1 cellular context compared by ENCODE assay signal in the genomic region with DNA sequence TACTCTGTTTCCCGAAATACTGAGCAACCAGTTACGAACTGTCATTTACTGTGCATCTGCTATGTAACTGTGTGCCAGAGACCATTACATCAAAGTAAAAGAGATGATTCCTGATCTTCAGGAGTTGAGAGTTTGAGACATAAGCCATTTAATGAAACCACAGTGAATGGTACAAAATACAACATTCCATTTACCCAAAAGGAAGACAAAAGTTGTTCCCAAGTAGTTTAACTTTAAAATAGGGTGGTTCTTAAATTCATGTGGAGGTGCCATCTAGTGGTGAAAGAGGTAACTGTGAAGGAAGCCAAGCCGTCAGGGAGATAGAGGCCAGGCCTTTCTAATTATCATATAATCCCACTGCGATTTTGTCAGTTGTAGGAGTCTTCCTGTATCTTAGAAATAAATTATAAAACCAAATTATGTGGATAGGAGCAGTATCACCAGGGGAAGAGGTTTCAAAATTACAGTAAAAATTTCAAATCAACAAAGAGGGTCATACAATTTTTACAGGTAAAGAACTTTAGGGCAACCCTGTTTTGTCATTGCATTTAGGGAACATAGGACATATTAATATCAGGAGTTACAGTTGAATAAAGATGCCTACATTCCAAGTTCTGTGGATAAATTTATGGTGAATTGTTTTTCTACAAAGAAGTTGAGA.
TF ChIP-seq lines count a peak whose summit lies in the region.

No MANE protein-coding gene starts in this region.

TF ChIP-seq in HepG2, 621 proteins besides CTCF, POLR2A, EP300 and RAD21 (continued from another document):
- TF ChIP-seq, protein P1, sequence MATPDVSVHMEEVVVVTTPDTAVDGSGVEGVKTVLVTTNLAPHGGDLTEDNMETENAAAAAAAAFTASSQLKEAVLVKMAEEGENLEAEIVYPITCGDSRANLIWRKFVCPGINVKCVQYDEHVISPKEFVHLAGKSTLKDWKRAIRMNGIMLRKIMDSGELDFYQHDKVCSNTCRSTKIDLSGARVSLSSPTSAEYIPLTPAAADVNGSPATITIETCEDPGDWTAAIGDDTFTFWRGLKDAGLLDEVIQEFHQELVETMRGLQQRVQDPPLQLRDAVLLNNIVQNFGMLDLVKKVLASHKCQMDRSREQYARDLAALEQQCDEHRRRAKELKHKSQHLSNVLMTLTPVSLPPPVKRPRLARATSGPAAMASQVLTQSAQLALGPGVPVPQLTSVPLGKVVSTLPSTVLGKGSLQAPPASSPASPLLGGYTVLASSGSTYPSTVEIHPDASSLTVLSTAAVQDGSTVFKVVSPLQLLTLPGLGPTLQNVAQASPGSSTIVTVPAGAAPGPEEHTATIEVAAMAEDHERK (CRISPR knock-in tag; IDR thresholded peaks at IDR 0.05; ENCODE audit: low read depth), result no peak
- 0 out of 2 replicates have a peak, but pooled peaks have one; percentile 28 for TF ChIP-seq KAT8 (CRISPR knock-in tag; IDR thresholded peaks at IDR 0.05)
- TF ChIP-seq ZFAT (CRISPR knock-in tag; conservative IDR thresholded peaks at IDR 0.05), result no peak
- no peak for TF ChIP-seq ZNF674 (CRISPR knock-in tag; IDR thresholded peaks at IDR 0.05; ENCODE audit: low read depth)
- TF ChIP-seq STAG1 (CRISPR knock-in tag; IDR thresholded peaks at IDR 0.05), result peak; percentile 85
- TF ChIP-seq SMC3 (IDR thresholded peaks at IDR 0.05; ENCODE audit: low read length), result peak; percentile 94
- no peak for TF ChIP-seq JUN (CRISPR knock-in tag; IDR thresholded peaks at IDR 0.05)
- TF ChIP-seq, protein P2, sequence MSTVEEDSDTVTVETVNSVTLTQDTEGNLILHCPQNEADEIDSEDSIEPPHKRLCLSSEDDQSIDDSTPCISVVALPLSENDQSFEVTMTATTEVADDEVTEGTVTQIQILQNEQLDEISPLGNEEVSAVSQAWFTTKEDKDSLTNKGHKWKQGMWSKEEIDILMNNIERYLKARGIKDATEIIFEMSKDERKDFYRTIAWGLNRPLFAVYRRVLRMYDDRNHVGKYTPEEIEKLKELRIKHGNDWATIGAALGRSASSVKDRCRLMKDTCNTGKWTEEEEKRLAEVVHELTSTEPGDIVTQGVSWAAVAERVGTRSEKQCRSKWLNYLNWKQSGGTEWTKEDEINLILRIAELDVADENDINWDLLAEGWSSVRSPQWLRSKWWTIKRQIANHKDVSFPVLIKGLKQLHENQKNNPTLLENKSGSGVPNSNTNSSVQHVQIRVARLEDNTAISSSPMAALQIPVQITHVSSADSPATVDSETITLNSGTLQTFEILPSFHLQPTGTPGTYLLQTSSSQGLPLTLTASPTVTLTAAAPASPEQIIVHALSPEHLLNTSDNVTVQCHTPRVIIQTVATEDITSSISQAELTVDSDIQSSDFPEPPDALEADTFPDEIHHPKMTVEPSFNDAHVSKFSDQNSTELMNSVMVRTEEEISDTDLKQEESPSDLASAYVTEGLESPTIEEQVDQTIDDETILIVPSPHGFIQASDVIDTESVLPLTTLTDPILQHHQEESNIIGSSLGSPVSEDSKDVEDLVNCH (CRISPR knock-in tag; IDR thresholded peaks at IDR 0.05), result no peak
- TF ChIP-seq BRD4 (CRISPR knock-in tag; IDR thresholded peaks at IDR 0.05), result no peak
- TF ChIP-seq, protein P3, sequence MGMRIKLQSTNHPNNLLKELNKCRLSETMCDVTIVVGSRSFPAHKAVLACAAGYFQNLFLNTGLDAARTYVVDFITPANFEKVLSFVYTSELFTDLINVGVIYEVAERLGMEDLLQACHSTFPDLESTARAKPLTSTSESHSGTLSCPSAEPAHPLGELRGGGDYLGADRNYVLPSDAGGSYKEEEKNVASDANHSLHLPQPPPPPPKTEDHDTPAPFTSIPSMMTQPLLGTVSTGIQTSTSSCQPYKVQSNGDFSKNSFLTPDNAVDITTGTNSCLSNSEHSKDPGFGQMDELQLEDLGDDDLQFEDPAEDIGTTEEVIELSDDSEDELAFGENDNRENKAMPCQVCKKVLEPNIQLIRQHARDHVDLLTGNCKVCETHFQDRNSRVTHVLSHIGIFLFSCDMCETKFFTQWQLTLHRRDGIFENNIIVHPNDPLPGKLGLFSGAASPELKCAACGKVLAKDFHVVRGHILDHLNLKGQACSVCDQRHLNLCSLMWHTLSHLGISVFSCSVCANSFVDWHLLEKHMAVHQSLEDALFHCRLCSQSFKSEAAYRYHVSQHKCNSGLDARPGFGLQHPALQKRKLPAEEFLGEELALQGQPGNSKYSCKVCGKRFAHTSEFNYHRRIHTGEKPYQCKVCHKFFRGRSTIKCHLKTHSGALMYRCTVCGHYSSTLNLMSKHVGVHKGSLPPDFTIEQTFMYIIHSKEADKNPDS (CRISPR knock-in tag; IDR thresholded peaks at IDR 0.05), result no peak
- no peak for TF ChIP-seq THAP9 (CRISPR knock-in tag; IDR thresholded peaks at IDR 0.05; ENCODE audit: borderline replicate concordance)
- TF ChIP-seq HDAC2 (CRISPR knock-in tag; IDR thresholded peaks at IDR 0.05), result peak; percentile 36; the same call in 1 of the 2 replicates
- 0 out of 2 replicates have a peak, but pooled peaks have one; percentile 16 for TF ChIP-seq ELF3 (CRISPR knock-in tag; IDR thresholded peaks at IDR 0.05)
- TF ChIP-seq KLF16 (CRISPR knock-in tag; IDR thresholded peaks at IDR 0.05), result 0 out of 4 replicates have a peak, but pooled peaks of 1 of the 2 experiments have one; percentile 12
- 0 out of 2 replicates have a peak, but pooled peaks have one; percentile 59 for TF ChIP-seq SMAD3 (CRISPR knock-in tag; IDR thresholded peaks at IDR 0.05)
- no peak for TF ChIP-seq ZNF766 (CRISPR knock-in tag; IDR thresholded peaks at IDR 0.05; ENCODE audit: borderline replicate concordance)
- no peak for TF ChIP-seq ZNF614 (CRISPR knock-in tag; IDR thresholded peaks at IDR 0.05; ENCODE audit: borderline replicate concordance)
- TF ChIP-seq ZNF230 (CRISPR knock-in tag; IDR thresholded peaks at IDR 0.05), result no peak
- TF ChIP-seq, protein P4, sequence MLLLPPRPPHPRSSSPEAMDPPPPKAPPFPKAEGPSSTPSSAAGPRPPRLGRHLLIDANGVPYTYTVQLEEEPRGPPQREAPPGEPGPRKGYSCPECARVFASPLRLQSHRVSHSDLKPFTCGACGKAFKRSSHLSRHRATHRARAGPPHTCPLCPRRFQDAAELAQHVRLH (CRISPR knock-in tag; IDR thresholded peaks at IDR 0.05; ENCODE audit: borderline replicate concordance, low read depth), result no peak
- 0 out of 3 replicates have a peak, but pooled peaks have one; percentile 20 for TF ChIP-seq MXI1 (IDR thresholded peaks at IDR 0.05; ENCODE audit: borderline replicate concordance, low read depth, low read length)
- TF ChIP-seq ZNF768 (CRISPR knock-in tag; IDR thresholded peaks at IDR 0.05), result no peak
